ENCODE assay signal across 1 cellular context in genomic region chr17:36722121-36722902, GRCh38.
A peak's percentile ranks its signal among the peaks of the same experiment; 100 is the strongest.
TF ChIP-seq lines count a peak whose summit lies in the region.

No MANE protein-coding gene starts in this region.

TF ChIP-seq in HepG2, 621 proteins besides CTCF, POLR2A, EP300 and RAD21 (continued from another document and continues in another):
- TF ChIP-seq ZNF281 (CRISPR knock-in tag; IDR thresholded peaks at IDR 0.05; ENCODE audit: borderline replicate concordance) (peak; percentile 15; the same call in 1 of the 2 replicates), CSRNP2 (CRISPR knock-in tag; conservative IDR thresholded peaks at IDR 0.05; ENCODE audit: low read depth) (no peak), ARNT2 (CRISPR knock-in tag; IDR thresholded peaks at IDR 0.05; ENCODE audit: low read depth) (0 out of 2 replicates have a peak, but pooled peaks have one; percentile 48), HOXA9 (CRISPR knock-in tag; IDR thresholded peaks at IDR 0.05; ENCODE audit: borderline replicate concordance) (no peak), MAZ (IDR thresholded peaks at IDR 0.05; ENCODE audit: borderline replicate concordance, low read depth, low read length) (peak; percentile 82), MAZ (CRISPR knock-in tag; IDR thresholded peaks at IDR 0.05; ENCODE audit: low read depth) (peak; percentile 80), CREM (IDR thresholded peaks at IDR 0.05) (no peak), CREM (CRISPR knock-in tag; IDR thresholded peaks at IDR 0.05) (no peak), RBM39 (IDR thresholded peaks at IDR 0.05; ENCODE audit: low read depth, low read length, poor library complexity, severe bottlenecking) (peak; percentile 35), ZBTB25 (CRISPR knock-in tag; IDR thresholded peaks at IDR 0.05) (no peak), ZNF687 (CRISPR knock-in tag; IDR thresholded peaks at IDR 0.05) (peak; percentile 56), BRD4 (CRISPR knock-in tag; IDR thresholded peaks at IDR 0.05) (no peak), SRY (CRISPR knock-in tag; IDR thresholded peaks at IDR 0.05) (no peak), ZNF563 (CRISPR knock-in tag; IDR thresholded peaks at IDR 0.05) (no peak), ZNF3 (CRISPR knock-in tag; IDR thresholded peaks at IDR 0.05) (no peak), SP4 (CRISPR knock-in tag; IDR thresholded peaks at IDR 0.05) (no peak), TRAFD1 (CRISPR knock-in tag; IDR thresholded peaks at IDR 0.05; ENCODE audit: borderline replicate concordance) (no peak), MXI1 (IDR thresholded peaks at IDR 0.05; ENCODE audit: borderline replicate concordance, low read depth, low read length) (no peak), HNRNPLL (IDR thresholded peaks at IDR 0.05; ENCODE audit: low read depth, low read length, poor library complexity, severe bottlenecking) (peak; percentile 53), UBTF (CRISPR knock-in tag; IDR thresholded peaks at IDR 0.05) (no peak), LCORL (IDR thresholded peaks at IDR 0.05) (no peak), LCORL (CRISPR knock-in tag; IDR thresholded peaks at IDR 0.05) (no peak), ZFP91 (CRISPR knock-in tag; IDR thresholded peaks at IDR 0.05; ENCODE audit: borderline replicate concordance) (peak; percentile 34; the same call in 1 of the 2 replicates), ZNF263 (CRISPR knock-in tag; IDR thresholded peaks at IDR 0.05) (no peak), ZMYM4 (CRISPR knock-in tag; IDR thresholded peaks at IDR 0.05) (peak; percentile 10; the same call in 1 of the 2 replicates), DDIT3 (CRISPR knock-in tag; IDR thresholded peaks at IDR 0.05) (no peak), ZSCAN22 (CRISPR knock-in tag; IDR thresholded peaks at IDR 0.05) (no peak), IKZF4 (CRISPR knock-in tag; IDR thresholded peaks at IDR 0.05; ENCODE audit: borderline replicate concordance, low read depth, not compliant biosample characterization) (no peak), HDAC6 (IDR thresholded peaks at IDR 0.05; ENCODE audit: low read depth, low read length) (no peak), ZFX (CRISPR knock-in tag; IDR thresholded peaks at IDR 0.05; ENCODE audit: low read depth) (peak; percentile 19; the same call in 1 of the 2 replicates), ZNF577 (CRISPR knock-in tag; IDR thresholded peaks at IDR 0.05; ENCODE audit: borderline replicate concordance, low read depth) (no peak)
- TF ChIP-seq, protein P1, sequence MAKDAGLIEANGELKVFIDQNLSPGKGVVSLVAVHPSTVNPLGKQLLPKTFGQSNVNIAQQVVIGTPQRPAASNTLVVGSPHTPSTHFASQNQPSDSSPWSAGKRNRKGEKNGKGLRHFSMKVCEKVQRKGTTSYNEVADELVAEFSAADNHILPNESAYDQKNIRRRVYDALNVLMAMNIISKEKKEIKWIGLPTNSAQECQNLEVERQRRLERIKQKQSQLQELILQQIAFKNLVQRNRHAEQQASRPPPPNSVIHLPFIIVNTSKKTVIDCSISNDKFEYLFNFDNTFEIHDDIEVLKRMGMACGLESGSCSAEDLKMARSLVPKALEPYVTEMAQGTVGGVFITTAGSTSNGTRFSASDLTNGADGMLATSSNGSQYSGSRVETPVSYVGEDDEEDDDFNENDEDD (CRISPR knock-in tag; IDR thresholded peaks at IDR 0.05; ENCODE audit: borderline replicate concordance): peak; percentile 51; the same call in 1 of the 2 replicates
- TF ChIP-seq, protein P2, sequence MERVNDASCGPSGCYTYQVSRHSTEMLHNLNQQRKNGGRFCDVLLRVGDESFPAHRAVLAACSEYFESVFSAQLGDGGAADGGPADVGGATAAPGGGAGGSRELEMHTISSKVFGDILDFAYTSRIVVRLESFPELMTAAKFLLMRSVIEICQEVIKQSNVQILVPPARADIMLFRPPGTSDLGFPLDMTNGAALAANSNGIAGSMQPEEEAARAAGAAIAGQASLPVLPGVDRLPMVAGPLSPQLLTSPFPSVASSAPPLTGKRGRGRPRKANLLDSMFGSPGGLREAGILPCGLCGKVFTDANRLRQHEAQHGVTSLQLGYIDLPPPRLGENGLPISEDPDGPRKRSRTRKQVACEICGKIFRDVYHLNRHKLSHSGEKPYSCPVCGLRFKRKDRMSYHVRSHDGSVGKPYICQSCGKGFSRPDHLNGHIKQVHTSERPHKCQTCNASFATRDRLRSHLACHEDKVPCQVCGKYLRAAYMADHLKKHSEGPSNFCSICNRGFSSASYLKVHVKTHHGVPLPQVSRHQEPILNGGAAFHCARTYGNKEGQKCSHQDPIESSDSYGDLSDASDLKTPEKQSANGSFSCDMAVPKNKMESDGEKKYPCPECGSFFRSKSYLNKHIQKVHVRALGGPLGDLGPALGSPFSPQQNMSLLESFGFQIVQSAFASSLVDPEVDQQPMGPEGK (CRISPR knock-in tag; IDR thresholded peaks at IDR 0.05): peak; percentile 56; the same call in 1 of the 2 replicates
